ENCODE assay signal across 9 cellular contexts in genomic region chr12:109544955-109545531, GRCh38. TPM values are rescaled to one million over a fixed set of nuclear protein-coding genes. Genes with fewer than 3 reads are reported as not detected.
DNase-seq lines count a peak whose midpoint lies in the region; TF ChIP-seq lines count a peak whose summit lies in the region.
"Had no signal": no experiment of that assay in that cellular context is flagged by ENCODE, and none has a peak within 500 bp of the region (broad histone marks: within the 10 kb centered on the region; RNA-seq: fewer than 3 reads in every experiment).

No MANE protein-coding gene starts in this region.

- no peak overlapping the region for H3K4me3 ChIP-seq in cardiac fibroblast (replicated peaks in 1 of 2; ENCODE audit: low read depth in 2 of 2, low read length in 2 of 2)

- TF ChIP-seq CTCF in cardiac fibroblast (IDR thresholded peaks at IDR 0.05; ENCODE audit: low read depth, low read length), result no peak

- DNase-seq in DMS 273 (lab: John Stamatoyannopoulos, UW; ENCODE audit: unreplicated experiment), result peak; percentile 64
- no peak for DNase-seq in DMS 273 treated with DMSO at 0.1 percent for 48 hours (lab: John Stamatoyannopoulos, UW)
- DNase-seq in NCI-H1694 treated with DMSO at 0.1 percent for 48 hours (lab: John Stamatoyannopoulos, UW), result peak; percentile 52
- peak; percentile 40 to 51 for DNase-seq in cardiac fibroblast (ENCODE audit: low read depth in 2 of 2)
- DNase-seq in myocyte (ENCODE audit: low read depth), result peak; percentile 56
- DNase-seq in G401 (ENCODE audit: low spot score), result no peak
- DNase-seq in KG1 (lab: John Stamatoyannopoulos, UW), result no peak
- DNase-seq in NCI-H748 treated with DMSO at 0.1 percent for 48 hours (lab: John Stamatoyannopoulos, UW), result no peak
- DNase-seq: hippocampal formation had no signal

- in situ Hi-C loops in G401 (cut with HindIII; ENCODE audit: low sequenced_read_pairs), result no loop called here

RNA-seq across cellular contexts. Expression of gene MMAB, which starts 28.3 kb away (rescaled TPM):
- total RNA-seq in myocyte, result 68.1 and 70.2 TPM in 2 replicates
- polyA plus RNA-seq in myocyte (2012), result 66.3 TPM
- 44.0 and 50.3 TPM in 2 replicates for total RNA-seq in G401 (2014; rRNA removed; shearing (Covaris generic))

RNA-seq across cellular contexts. Expression of gene MVK, which starts 28.6 kb away (rescaled TPM):
- total RNA-seq in myocyte, result 28.0 and 44.9 TPM in 2 replicates
- polyA plus RNA-seq in myocyte (2012), result 22.5 TPM
- 34.5 and 37.4 TPM in 2 replicates for total RNA-seq in G401 (2014; rRNA removed; shearing (Covaris generic))

Comparison
In these comparisons a context has a peak if more than half of its experiments do, and no peak if none do; other contexts are left out.
1. DNase-seq: peak in DMS 273 (single experiment), NCI-H1694 treated with DMSO at 0.1 percent for 48 hours (single experiment), cardiac fibroblast (2 of 2) and myocyte (single experiment); none in DMS 273 treated with DMSO at 0.1 percent for 48 hours (single experiment), G401 (single experiment), KG1 (single experiment) and NCI-H748 treated with DMSO at 0.1 percent for 48 hours (single experiment).